In genomic region chr2:177731384-177731783, GRCh38 we compare ENCODE assay signal across 17 cellular contexts.
DNase-seq lines count a peak whose midpoint lies in the region; ATAC-seq, FAIRE-seq and TF ChIP-seq lines count a peak whose summit lies in the region.
"Had no signal": no experiment of that assay in that cellular context is flagged by ENCODE, and none has a peak within 500 bp of the region (broad histone marks: within the 10 kb centered on the region; RNA-seq: fewer than 3 reads in every experiment).

No MANE protein-coding gene starts in this region.

- WGBS in K562 (ENCODE audit: insufficient coverage, low coverage, missing lambda C conversion rate) = 12% methylated on average over 3 of the region's 3 CpGs

- no peaks in the 10 kb centered on the region for H3K27me3 ChIP-seq in K562 (ENCODE audit: control insufficient read depth in 2 of 2, insufficient read depth in 2 of 2, low read length in 2 of 2)

- H3K4me3 ChIP-seq in K562 = no peak overlapping the region
- H3K4me3 ChIP-seq: GM12878 had no signal

- peaks cover 0 to 42% of the 10 kb centered on the region in 2 experiments; a peak in 4 of 5 replicates for H3K4me1 ChIP-seq in K562 (replicated peaks in 1 of 2; ENCODE audit: control insufficient read depth in 2 of 2, insufficient read depth in 2 of 2, low read length in 2 of 2)

- no TSS peak for BruUV-seq in K562 (replicated peaks; lab: Mats Ljungman, UMichigan)

- FAIRE-seq in K562 (lab: Jason Lieb, UNC) = no peak
- FAIRE-seq: GM12878, GM18507 had no signal

- H4K20me1 ChIP-seq in K562 (replicated peaks; ENCODE audit: control insufficient read depth, insufficient read depth, low read length) = no peaks in the 10 kb centered on the region

- peak; percentile 2 for DNase-seq in NCI-H2227 treated with DMSO at 0.1 percent for 48 hours (lab: John Stamatoyannopoulos, UW)
- DNase-seq in NCI-H2227 (lab: John Stamatoyannopoulos, UW; ENCODE audit: unreplicated experiment) = no peak
- peak in 1 of 4 experiments; percentile 51 for DNase-seq in K562 (ENCODE audit: extremely low read depth in 1 of 4, low spot score in 3 of 4)
- DNase-seq in iPS-NIHi7 (ENCODE audit: extremely low spot score) = peak; percentile 75
- DNase-seq in SIG-M5 treated with dmso at 0.1 percent for 504 hours (lab: John Stamatoyannopoulos, UW; ENCODE audit: unreplicated experiment) = no peak
- DNase-seq in AG08396 (ENCODE audit: low spot score) = no peak
- DNase-seq: COR-L47, NCI-H1417 treated with DMSO at 0.1 percent for 48 hours, NCI-H2029, NCI-H524 had no signal

- H3K9me1 ChIP-seq in K562 (ENCODE audit: control insufficient read depth, insufficient read depth, low read length) = no peaks in the 10 kb centered on the region

- TF ChIP-seq POLR2A in K562 (conservative IDR thresholded peaks at IDR 0.05) = no peak

- peak overlapping the region; percentile 87 for H2AFZ ChIP-seq in K562 (ENCODE audit: low read depth, low read length)

- in situ Hi-C loops in K562 (cut with MboI) = no loop called here

- POLR2A ChIA-PET in K562 (lab: Yijun Ruan, JAX) = interaction anchor here (0.7 to 2.2 kb wide), 6 partner anchors 9 to 141 kb away, joined by 3 to 8 read pairs (median 4); no protein-coding TSS in a partner anchor

- no peak for TF ChIP-seq RAD21 in K562 (CRISPR knock-in tag; conservative IDR thresholded peaks at IDR 0.05 in 1 of 2, IDR thresholded peaks at IDR 0.05 in 1 of 2)

- TF ChIP-seq CTCF in K562 (IDR thresholded peaks at IDR 0.05 in 2 of 3, conservative IDR thresholded peaks at IDR 0.05 in 1 of 3; ENCODE audit: insufficient read depth in 2 of 3, low read depth in 1 of 3, low read length in 3 of 3) = no peak

- H3K79me2 ChIP-seq in K562 (ENCODE audit: control insufficient read depth, insufficient read depth, low read length) = no peaks in the 10 kb centered on the region

- TF ChIP-seq EP300 in K562 (IDR thresholded peaks at IDR 0.05; ENCODE audit: low read length) = no peak

- ATAC-seq in K562 = peak; percentile 50
- ATAC-seq in GM21576 (IDR thresholded peaks at IDR 0.05; ENCODE audit: unreplicated experiment) = no peak
- no peak for ATAC-seq in GM19452 (IDR thresholded peaks at IDR 0.05; ENCODE audit: unreplicated experiment)
- ATAC-seq: GM12878 had no signal

- intact Hi-C loops in K562 (cut with micrococcal nuclease) = no loop called here

- H3K9ac ChIP-seq in K562 (ENCODE audit: insufficient read depth in 1 of 2, low read depth in 2 of 2, low read length in 2 of 2) = no peak overlapping the region

- 0 out of 2 replicates have a peak overlapping the region, but pooled peaks have one; percentile 13 for H3K4me2 ChIP-seq in K562 (ENCODE audit: insufficient read depth, low read length)

- CTCF ChIA-PET in K562 (lab: Yijun Ruan, JAX; ENCODE audit: low intra/inter-chr PET ratio) = no interaction called here

- no peaks in the 10 kb centered on the region for H3K36me3 ChIP-seq in K562 (ENCODE audit: control insufficient read depth, insufficient read depth, low read length)

- no peaks in the 10 kb centered on the region for H3K9me3 ChIP-seq in K562 (replicated peaks; ENCODE audit: control insufficient read depth, insufficient read depth, low read depth, low read length)

- peak overlapping the region; percentile 34; the same call in 1 of the 3 replicates for H3K27ac ChIP-seq in K562 (ENCODE audit: extremely low read depth, low read depth, low read length)
- H3K27ac ChIP-seq: 22Rv1, C4-2B, RWPE1 had no signal

TF ChIP-seq in K562, 482 proteins besides CTCF, POLR2A, EP300 and RAD21:
- TF ChIP-seq GTF3C2 (IDR thresholded peaks at IDR 0.05; ENCODE audit: borderline replicate concordance, extremely low read depth, insufficient read length) (no peak), HNRNPH1 (optimal IDR thresholded peaks at IDR 0.05; ENCODE audit: low read depth, low read length) (no peak), CBX5 (IDR thresholded peaks at IDR 0.05; ENCODE audit: borderline replicate concordance, low read depth) (no peak), NFE2L1 (tag; IDR thresholded peaks at IDR 0.05; ENCODE audit: borderline replicate concordance, low read depth) (no peak), FOXA1 (IDR thresholded peaks at IDR 0.05; ENCODE audit: borderline replicate concordance) (no peak), ZNF699 (CRISPR knock-in tag; IDR thresholded peaks at IDR 0.05; ENCODE audit: insufficient replicate concordance) (no peak), POLR2AphosphoS2 (IDR thresholded peaks at IDR 0.05; ENCODE audit: low read length) (no peak), ZC3H11A (IDR thresholded peaks at IDR 0.05; ENCODE audit: low read depth, low read length) (no peak), CREM (IDR thresholded peaks at IDR 0.05; ENCODE audit: low read depth) (no peak), ZNF644 (tag; IDR thresholded peaks at IDR 0.05; ENCODE audit: low read depth) (peak; percentile 58; the same call in 1 of the 2 replicates), ZNF224 (CRISPR knock-in tag; IDR thresholded peaks at IDR 0.05) (no peak), HIVEP1 (CRISPR knock-in tag; IDR thresholded peaks at IDR 0.05) (0 out of 2 replicates have a peak, but pooled peaks have one; percentile 47), CREB3 (tag; conservative IDR thresholded peaks at IDR 0.05; ENCODE audit: low read depth) (0 out of 2 replicates have a peak, but pooled peaks have one; percentile 48), CHD2 (IDR thresholded peaks at IDR 0.05; ENCODE audit: low read depth, low read length) (no peak), ZBTB7A (IDR thresholded peaks at IDR 0.05; ENCODE audit: borderline replicate concordance, control insufficient read depth, low read depth, low read length) (no peak), ZNF583 (CRISPR knock-in tag; IDR thresholded peaks at IDR 0.05) (0 out of 2 replicates have a peak, but pooled peaks have one; percentile 26), DMBX1 (CRISPR knock-in tag; IDR thresholded peaks at IDR 0.05; ENCODE audit: borderline replicate concordance) (no peak), CREBBP (IDR thresholded peaks at IDR 0.05; ENCODE audit: low read depth, low read length) (no peak)

Comparison
In these comparisons a context has a peak if more than half of its experiments do, and no peak if none do; other contexts are left out.
1. DNase-seq: peak in NCI-H2227 treated with DMSO at 0.1 percent for 48 hours (single experiment) and iPS-NIHi7 (single experiment); none in NCI-H2227 (single experiment), SIG-M5 treated with dmso at 0.1 percent for 504 hours (single experiment) and AG08396 (single experiment).